Comparison of ENCODE assay signal across 30 cellular contexts in the genomic region with DNA sequence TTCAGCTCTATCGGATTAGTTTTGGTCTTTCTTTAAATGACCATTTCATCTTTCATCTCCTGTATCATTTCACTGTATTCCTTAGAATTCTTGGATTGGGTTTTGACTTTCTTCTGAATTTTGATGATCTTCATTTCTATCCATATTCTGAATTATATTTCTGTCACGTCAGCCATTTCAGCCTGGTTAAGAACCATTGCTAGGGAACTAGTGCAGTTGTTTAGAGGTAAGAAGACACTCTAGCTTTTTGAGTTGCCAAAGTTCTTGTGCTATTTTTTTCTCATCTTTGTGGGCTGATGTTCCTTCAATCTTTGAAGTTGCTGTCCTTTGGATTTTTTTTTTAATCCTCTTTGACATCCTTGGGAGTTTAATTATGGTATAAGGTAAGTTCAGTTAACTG. TPM values are rescaled to one million over a fixed set of nuclear protein-coding genes. Genes with fewer than 3 reads are reported as not detected.
DNase-seq lines count a peak whose midpoint lies in the region; ATAC-seq, FAIRE-seq and TF ChIP-seq lines count a peak whose summit lies in the region.
"Had no signal": no experiment of that assay in that cellular context is flagged by ENCODE, and none has a peak within 500 bp of the region (broad histone marks: within the 10 kb centered on the region; RNA-seq: fewer than 3 reads in every experiment).

No MANE protein-coding gene starts in this region.

- no peaks in the 10 kb centered on the region for H3K27me3 ChIP-seq in HepG2 (ENCODE audit: control insufficient read depth in 1 of 2, insufficient read depth in 2 of 2, low read length in 2 of 2)
- H3K27me3 ChIP-seq in right lobe of liver, result no peaks in the 10 kb centered on the region
- H3K27me3 ChIP-seq in K562 (ENCODE audit: control insufficient read depth in 2 of 2, insufficient read depth in 2 of 2, low read length in 2 of 2), result no peaks in the 10 kb centered on the region
- no peaks in the 10 kb centered on the region for H3K27me3 ChIP-seq in breast epithelium
- H3K27me3 ChIP-seq: BE2C, BLaER1 had no signal

- FAIRE-seq in HepG2 (lab: Jason Lieb, UNC), result no peak
- no peak for FAIRE-seq in K562 (lab: Jason Lieb, UNC)
- FAIRE-seq: GM12878, GM12892, GM18507 had no signal

- in situ Hi-C loops in HepG2 (cut with HindIII; ENCODE audit: extremely low pct_ligation_motif_present, low pct_unique_long_range_greater_than_20kb) (no loop called here), K562 (cut with MboI) (no loop called here)

- no peaks in the 10 kb centered on the region for H3K9me3 ChIP-seq in HepG2 (ENCODE audit: low read length)
- H3K9me3 ChIP-seq in right lobe of liver, result no peaks in the 10 kb centered on the region
- no peaks in the 10 kb centered on the region for H3K9me3 ChIP-seq in K562 (replicated peaks; ENCODE audit: control insufficient read depth, insufficient read depth, low read depth, low read length)
- H3K9me3 ChIP-seq in breast epithelium, result no peaks in the 10 kb centered on the region
- H3K9me3 ChIP-seq: BE2C had no signal

- H2AFZ ChIP-seq in HepG2 (ENCODE audit: low read length) (no peak overlapping the region), K562 (ENCODE audit: low read depth, low read length) (no peak overlapping the region)

- H3K4me1 ChIP-seq in HepG2 (ENCODE audit: insufficient read depth, low read length) (no peaks in the 10 kb centered on the region), right lobe of liver (no peaks in the 10 kb centered on the region), K562 (replicated peaks in 1 of 2; ENCODE audit: control insufficient read depth in 2 of 2, insufficient read depth in 2 of 2, low read length in 2 of 2) (peaks cover 0 to 9% of the 10 kb centered on the region in 2 experiments; a peak in 2 of 5 replicates), breast epithelium (peaks cover 0 to 4% of the 10 kb centered on the region in 2 donors)
- H3K4me1 ChIP-seq: BE2C had no signal

- intact Hi-C loops in HepG2 (cut with micrococcal nuclease; ENCODE audit: unreplicated experiment) (no loop called here), right lobe of liver (cut with DNase I) (no loop called here), K562 (cut with micrococcal nuclease) (no loop called here), breast epithelium (cut with DNase I; ENCODE audit: low total_unique reads) (no loop called here)

- 11% methylated on average over 2 of the region's 2 CpGs for WGBS in HepG2 (ENCODE audit: low lambda C conversion rate)
- 93% methylated on average over 2 of the region's 2 CpGs for WGBS in right lobe of liver (ENCODE audit: insufficient coverage, low coverage, low lambda C conversion rate, missing lambda C conversion rate)
- 58% methylated on average over 2 of the region's 2 CpGs for WGBS in K562 (ENCODE audit: insufficient coverage, low coverage, missing lambda C conversion rate)

- no peak overlapping the region for H3K9ac ChIP-seq in HepG2 (ENCODE audit: insufficient read depth, low read depth, low read length)
- H3K9ac ChIP-seq in K562 (ENCODE audit: insufficient read depth in 1 of 2, low read depth in 2 of 2, low read length in 2 of 2), result no peak overlapping the region
- H3K9ac ChIP-seq: BLaER1 had no signal

- H3K4me2 ChIP-seq in HepG2 (ENCODE audit: low read depth, low read length), result no peak overlapping the region
- H3K4me2 ChIP-seq in K562 (ENCODE audit: insufficient read depth, low read length), result no peak overlapping the region
- H3K4me2 ChIP-seq: BLaER1 had no signal

- no TSS peak for BruUV-seq in HepG2 (replicated peaks; lab: Mats Ljungman, UMichigan)
- no TSS peak for BruUV-seq in K562 (replicated peaks; lab: Mats Ljungman, UMichigan)

- H3K27ac ChIP-seq in HepG2 (ENCODE audit: extremely low read length, insufficient read depth, low read length), result no peak overlapping the region
- no peak overlapping the region for H3K27ac ChIP-seq in right lobe of liver
- H3K27ac ChIP-seq in K562 (ENCODE audit: extremely low read depth, low read depth, low read length), result no peak overlapping the region
- no peak overlapping the region for H3K27ac ChIP-seq in breast epithelium
- H3K27ac ChIP-seq: 22Rv1, BLaER1 had no signal

- CTCF ChIA-PET in HepG2 (lab: Yijun Ruan, JAX; ENCODE audit: low intra/inter-chr PET ratio, low total read pairs), result no interaction called here
- CTCF ChIA-PET in K562 (lab: Yijun Ruan, JAX; ENCODE audit: low intra/inter-chr PET ratio), result no interaction called here

- TF ChIP-seq EP300 in HepG2 (IDR thresholded peaks at IDR 0.05; ENCODE audit: low read depth in 2 of 2, low read length in 2 of 2) (no peak), HepG2 (CRISPR knock-in tag; IDR thresholded peaks at IDR 0.05; ENCODE audit: borderline replicate concordance) (no peak), K562 (IDR thresholded peaks at IDR 0.05; ENCODE audit: low read length) (no peak)

- DNase-seq in HepG2 (ENCODE audit: low spot score) (no peak), right lobe of liver (no peak), K562 (ENCODE audit: extremely low read depth in 1 of 4, low spot score in 3 of 4) (no peak), breast epithelium (ENCODE audit: low spot score in 2 of 2) (no peak), NCI-H345 (lab: John Stamatoyannopoulos, UW) (no peak)
- DNase-seq: ACHN; BE2C; C1 segment of cervical spinal cord; CD4-positive, alpha-beta memory T cell; CD8-positive, alpha-beta memory T cell; COR-L47; DMS 273 treated with DMSO at 0.1 percent for 48 hours; DMS153; DMS53; DMS79; DND-41; EL; GDM1 had no signal

- POLR2A ChIA-PET in HepG2 (lab: Yijun Ruan, JAX), result no interaction called here
- POLR2A ChIA-PET in K562 (lab: Yijun Ruan, JAX), result no interaction called here

- H3K9me1 ChIP-seq in K562 (ENCODE audit: control insufficient read depth, insufficient read depth, low read length), result no peaks in the 10 kb centered on the region

- TF ChIP-seq CTCF in HepG2 (CRISPR knock-in tag; IDR thresholded peaks at IDR 0.05) (no peak), right lobe of liver (IDR thresholded peaks at IDR 0.05) (no peak), K562 (IDR thresholded peaks at IDR 0.05 in 2 of 3, conservative IDR thresholded peaks at IDR 0.05 in 1 of 3; ENCODE audit: insufficient read depth in 2 of 3, low read depth in 1 of 3, low read length in 3 of 3) (no peak), breast epithelium (IDR thresholded peaks at IDR 0.05) (no peak)

- no peaks in the 10 kb centered on the region for H3K79me2 ChIP-seq in HepG2 (ENCODE audit: insufficient read depth, low read length)
- no peaks in the 10 kb centered on the region for H3K79me2 ChIP-seq in K562 (ENCODE audit: control insufficient read depth, insufficient read depth, low read length)

- no peaks in the 10 kb centered on the region for H4K20me1 ChIP-seq in HepG2 (ENCODE audit: insufficient read depth, low read length)
- H4K20me1 ChIP-seq in K562 (replicated peaks; ENCODE audit: control insufficient read depth, insufficient read depth, low read length), result no peaks in the 10 kb centered on the region
- H4K20me1 ChIP-seq: BLaER1 had no signal

- no peak for ATAC-seq in HepG2
- no peak for ATAC-seq in right lobe of liver
- no peak for ATAC-seq in K562
- ATAC-seq: GM12878 had no signal

- H3K4me3 ChIP-seq in HepG2 (replicated peaks in 1 of 3; ENCODE audit: insufficient read depth in 1 of 3, low read depth in 2 of 3, low read length in 3 of 3) (no peak overlapping the region), right lobe of liver (no peak overlapping the region), K562 (no peak overlapping the region), breast epithelium (no peak overlapping the region)
- H3K4me3 ChIP-seq: BLaER1, GM12878 had no signal

- no peak for TF ChIP-seq POLR2A in HepG2 (IDR thresholded peaks at IDR 0.05; ENCODE audit: insufficient read depth in 1 of 2, low read depth in 2 of 2, low read length in 2 of 2)
- TF ChIP-seq POLR2A in right lobe of liver (IDR thresholded peaks at IDR 0.05), result no peak
- TF ChIP-seq POLR2A in K562 (conservative IDR thresholded peaks at IDR 0.05), result no peak
- no peak for TF ChIP-seq POLR2A in breast epithelium (IDR thresholded peaks at IDR 0.05)

- TF ChIP-seq RAD21 in HepG2 (CRISPR knock-in tag; IDR thresholded peaks at IDR 0.05), result no peak
- TF ChIP-seq RAD21 in K562 (CRISPR knock-in tag; conservative IDR thresholded peaks at IDR 0.05 in 1 of 2, IDR thresholded peaks at IDR 0.05 in 1 of 2), result no peak

- no peaks in the 10 kb centered on the region for H3K36me3 ChIP-seq in HepG2 (replicated peaks in 1 of 2; ENCODE audit: control insufficient read depth in 1 of 2, insufficient read depth in 2 of 2, low read length in 2 of 2)
- H3K36me3 ChIP-seq in right lobe of liver, result no peaks in the 10 kb centered on the region
- no peaks in the 10 kb centered on the region for H3K36me3 ChIP-seq in K562 (ENCODE audit: control insufficient read depth, insufficient read depth, low read length)
- no peaks in the 10 kb centered on the region for H3K36me3 ChIP-seq in breast epithelium
- H3K36me3 ChIP-seq: BE2C had no signal

RNA-seq across cellular contexts. Expression of a gene that starts 54.6 kb away (rescaled TPM):
- total RNA-seq in HepG2 (2016; rRNA removed; fragmentation: Illumina TruSeq; extraction: Trizol) (not detected in 2 replicates), right lobe of liver (1 to 10 TPM in 1 of 6 experiments, under 1 TPM in 1, not detected in 4; 0.31 to 1.2 TPM), K562 (2014; rRNA removed) (not detected in 2 replicates), K562 (2014; rRNA removed; fragmentation: Illumina TruSeq; extraction: Trizol) (not detected in 2 replicates), K562 (2015; rRNA removed; fragmentation: Illumina TruSeq; extraction: Trizol) (not detected in 2 replicates), K562 (2021) (not detected in 2 replicates), breast epithelium (under 1 TPM in 1 of 3 donors, not detected in 2; 0.32 TPM)
- total RNA-seq in HepG2 (2016; cell fraction: cytosol; rRNA removed; fragmentation: Illumina TruSeq; extraction: Trizol; ENCODE audit: low read depth), result not detected in 2 replicates
- total RNA-seq in HepG2 (2016; cell fraction: insoluble cytoplasmic fraction; rRNA removed; fragmentation: Illumina TruSeq; extraction: Trizol), result not detected in 2 replicates
- total RNA-seq in HepG2 (2016; cell fraction: membrane; rRNA removed; fragmentation: Illumina TruSeq; extraction: Trizol), result not detected in 2 replicates
- not detected in 2 replicates for total RNA-seq in HepG2 (2016; cell fraction: nucleus; rRNA removed; fragmentation: Illumina TruSeq; extraction: Trizol)
- polyA plus RNA-seq in HepG2 (2011; rRNA removed) (not detected in 2 replicates), K562 (2011; rRNA removed) (not detected in 2 replicates), K562 (2014; fragmentation: Illumina TruSeq; extraction: Trizol) (not detected in 2 replicates), K562 (2014; fragmentation: Nextera tagmentation; extraction: Ambion mirVana) (not detected), K562 (2014; rRNA removed) (not detected in 2 replicates)
- not detected in 2 replicates for polyA plus RNA-seq in HepG2 (2011; cell fraction: cytosol; rRNA removed)
- not detected in 2 replicates for polyA plus RNA-seq in HepG2 (2011; cell fraction: nucleus; rRNA removed)
- polyA plus RNA-seq in HepG2 (2012), result not detected in 2 replicates
- not detected in 2 replicates for polyA plus RNA-seq in HepG2 (2016; cell fraction: cytosol; fragmentation: Illumina TruSeq; extraction: Trizol; ENCODE audit: low read depth)
- polyA plus RNA-seq in HepG2 (2016; cell fraction: insoluble cytoplasmic fraction; fragmentation: Illumina TruSeq; extraction: Trizol; ENCODE audit: low read depth), result not detected in 2 replicates
- polyA plus RNA-seq in HepG2 (2016; cell fraction: membrane; fragmentation: Illumina TruSeq; extraction: Trizol; ENCODE audit: low read depth), result not detected in 2 replicates
- not detected in 2 replicates for polyA plus RNA-seq in HepG2 (2016; cell fraction: nucleus; fragmentation: Illumina TruSeq; extraction: Trizol; ENCODE audit: insufficient read depth, low read depth)
- not detected in 2 replicates for polyA minus RNA-seq in HepG2 (2011; rRNA and poly(A)+ RNA removed; ENCODE audit: low replicate concordance)
- polyA minus RNA-seq in HepG2 (2011; cell fraction: cytosol; rRNA and poly(A)+ RNA removed), result not detected in 2 replicates
- not detected in 2 replicates for polyA minus RNA-seq in HepG2 (2011; cell fraction: nucleus; rRNA and poly(A)+ RNA removed)
- total RNA-seq in K562 (2011; cell fraction: chromatin; rRNA removed; ENCODE audit: low replicate concordance), result not detected in 2 replicates
- total RNA-seq in K562 (2011; cell fraction: nucleolus; rRNA removed), result not detected in 2 replicates
- total RNA-seq in K562 (2011; cell fraction: nucleoplasm; rRNA removed), result not detected in 2 replicates
- not detected in 2 replicates for polyA plus RNA-seq in K562 (2011; cell fraction: cytosol; rRNA removed)
- not detected in 2 replicates for polyA plus RNA-seq in K562 (2011; cell fraction: nucleus; rRNA removed)
- not detected in 2 replicates for polyA plus RNA-seq in K562 (2012)
- not detected in 2 replicates for polyA minus RNA-seq in K562 (2011; rRNA and poly(A)+ RNA removed)
- not detected in 2 replicates for polyA minus RNA-seq in K562 (2011; cell fraction: cytosol; rRNA and poly(A)+ RNA removed)
- polyA minus RNA-seq in K562 (2011; cell fraction: nucleus; rRNA and poly(A)+ RNA removed), result not detected in 2 replicates
- total RNA-seq: A172; A673; CD4-positive, alpha-beta memory T cell; CD4-positive, CD25-positive, alpha-beta regulatory T cell; CD8-positive, alpha-beta memory T cell; Daoy; G401; GM12878 had no signal
- polyA plus RNA-seq: AG04450; CD14-positive monocyte; CD4-positive, alpha-beta memory T cell; CD4-positive, CD25-positive, alpha-beta regulatory T cell; CD8-positive, alpha-beta memory T cell; GM12878 had no signal
